ENCODE assay signal across 8 cellular contexts in the genomic region with DNA sequence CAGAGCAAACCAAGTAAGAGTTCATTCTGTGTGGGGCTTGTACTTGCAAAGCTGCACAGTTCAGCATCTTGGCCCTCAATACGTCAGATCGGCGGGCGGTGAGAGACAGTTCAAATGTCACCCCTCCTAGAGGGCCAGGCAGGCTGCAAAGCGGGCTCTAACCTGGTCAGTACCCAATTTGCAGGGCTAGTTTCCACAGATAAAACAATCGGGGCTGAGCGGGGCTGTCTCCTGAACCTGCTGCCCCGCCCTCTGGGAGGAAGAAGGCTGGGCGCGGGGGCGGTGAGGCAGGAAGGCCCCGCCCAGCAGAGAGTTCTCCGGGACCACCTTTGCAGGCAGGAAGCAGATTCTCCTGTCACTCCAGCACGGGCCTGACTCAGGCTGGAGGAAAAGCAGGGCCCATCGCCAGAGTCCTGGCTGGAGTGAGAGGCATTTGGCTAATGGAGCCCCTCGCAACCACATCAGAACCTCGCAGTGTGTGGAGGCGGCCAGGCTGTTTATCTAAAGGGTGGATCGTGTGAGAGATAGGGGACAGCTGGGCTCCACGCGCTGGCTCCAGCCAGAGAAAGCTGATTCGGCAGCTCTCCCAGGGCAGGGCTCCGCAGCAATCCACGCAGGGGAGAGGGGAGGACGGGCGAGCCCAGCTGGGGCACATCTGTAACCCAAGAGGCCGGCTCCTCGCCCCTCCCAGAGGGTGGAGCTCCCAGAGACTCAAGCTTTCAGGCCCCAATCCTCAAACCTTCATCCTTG.
DNase-seq lines count a peak whose midpoint lies in the region; ATAC-seq and TF ChIP-seq lines count a peak whose summit lies in the region.

No MANE protein-coding gene starts in this region.

- WGBS in heart right ventricle, 2 donors = 9 to 16% methylated on average over 28 of the region's 28 CpGs

- ATAC-seq in HG03460 (IDR thresholded peaks at IDR 0.05; ENCODE audit: unreplicated experiment) = peak; percentile 72
- peak; percentile 84 to 90 (median 88) for ATAC-seq in heart right ventricle

- peaks cover 69 to 75% (median 71%) of the 10 kb centered on the region in 10 experiments for H3K4me1 ChIP-seq in BLaER1 treated with 17β-estradiol and CSF1 and Interleukin-3, amounts not matched to agents 10 nM and 100 nM
- peaks cover 15% of the 10 kb centered on the region for H3K4me1 ChIP-seq in adipocyte (ENCODE audit: control insufficient read depth, insufficient read depth, low read length)
- H3K4me1 ChIP-seq in heart right ventricle = peaks cover 6 to 38% (median 33%) of the 10 kb centered on the region in 9 donors

- peak overlapping the region; percentile 83 to 98 (median 94) for H3K4me2 ChIP-seq in BLaER1 treated with 17β-estradiol and CSF1 and Interleukin-3, amounts not matched to agents 10 nM and 100 nM

- peaks cover 4 to 28% (median 21%) of the 10 kb centered on the region in 11 experiments; a peak in 17 of 22 replicates for H3K36me3 ChIP-seq in BLaER1 treated with 17β-estradiol and CSF1 and Interleukin-3, amounts not matched to agents 10 nM and 100 nM
- H3K36me3 ChIP-seq in adipocyte (ENCODE audit: control insufficient read depth, insufficient read depth, low read length, severe bottlenecking) (no peaks in the 10 kb centered on the region), heart right ventricle (no peaks in the 10 kb centered on the region)

- H3K27ac ChIP-seq in BLaER1 treated with 17β-estradiol and CSF1 and Interleukin-3, amounts not matched to agents 10 nM and 100 nM = peak overlapping the region; percentile 6 to 91 (median 82); a peak in 21 of 22 replicates
- peak overlapping the region; percentile 59 to 89 (median 78) for H3K27ac ChIP-seq in heart right ventricle

- no peak for TF ChIP-seq CTCF in heart right ventricle (IDR thresholded peaks at IDR 0.05)

- H3K27me3 ChIP-seq in BLaER1 treated with 17β-estradiol and CSF1 and Interleukin-3, amounts not matched to agents 10 nM and 100 nM = no peaks in the 10 kb centered on the region
- no peaks in the 10 kb centered on the region for H3K27me3 ChIP-seq in adipocyte (replicated peaks; ENCODE audit: control insufficient read depth, insufficient read depth, low read length)
- H3K27me3 ChIP-seq in heart right ventricle = no peaks in the 10 kb centered on the region

- peak overlapping the region; percentile 57 to 82 (median 78) for H3K9ac ChIP-seq in BLaER1 treated with 17β-estradiol and CSF1 and Interleukin-3, amounts not matched to agents 10 nM and 100 nM
- peak overlapping the region; percentile 79 for H3K9ac ChIP-seq in adipocyte (ENCODE audit: low read length)

- peaks cover 0 to 28% (median 3%) of the 10 kb centered on the region in 11 experiments; a peak in 11 of 22 replicates for H4K20me1 ChIP-seq in BLaER1 treated with 17β-estradiol and CSF1 and Interleukin-3, amounts not matched to agents 10 nM and 100 nM

- H3K9me3 ChIP-seq in BLaER1 treated with 17β-estradiol and CSF1 and Interleukin-3, amounts not matched to agents 10 nM and 100 nM (replicated peaks in 1 of 11) = peaks cover 0 to 18% (median 15%) of the 10 kb centered on the region in 11 experiments; a peak in 19 of 22 replicates
- no peaks in the 10 kb centered on the region for H3K9me3 ChIP-seq in adipocyte (ENCODE audit: control insufficient read depth, low read length)
- H3K9me3 ChIP-seq in heart right ventricle = peaks cover 0 to 7% (median 0%) of the 10 kb centered on the region in 11 donors

- intact Hi-C loops in heart right ventricle (cut with DNase I) = loop anchor here in 3 of 10 donors (10.0 kb wide), 2 partner anchors 57 to 83 kb away; partner anchors contain the start of gene SH3PXD2A (in 2 of the 3)

- H3K4me3 ChIP-seq in BLaER1 treated with 17β-estradiol and CSF1 and Interleukin-3, amounts not matched to agents 10 nM and 100 nM = peak overlapping the region; percentile 40 to 66 (median 51)
- H3K4me3 ChIP-seq in adipocyte (ENCODE audit: low read length) (peak overlapping the region; percentile 80), heart right ventricle (peak overlapping the region in 8 of 10 donors; percentile 9 to 54 (median 42))

- peak; percentile 68 for DNase-seq in GM19240 (ENCODE audit: insufficient read length, low spot score)
- DNase-seq in SK-N-DZ (ENCODE audit: low spot score) = peak; percentile 92
- peak; percentile 91 for DNase-seq in adipocyte (ENCODE audit: low read depth)
- DNase-seq in heart right ventricle = peak; percentile 87
- DNase-seq in putamen (ENCODE audit: low spot score) = peak; percentile 55
- no peak for DNase-seq in NCI-H2081 treated with DMSO at 0.1 percent for 48 hours (lab: John Stamatoyannopoulos, UW)
